In genomic region chr11:70660059-70660888, GRCh38 we compare ENCODE assay signal across 12 cellular contexts.
"Had no signal": no experiment of that assay in that cellular context is flagged by ENCODE, and none has a peak within 500 bp of the region (broad histone marks: within the 10 kb centered on the region; RNA-seq: fewer than 3 reads in every experiment).

No MANE protein-coding gene starts in this region.

- ATAC-seq: left lung; naive thymus-derived CD8-positive, alpha-beta T cell; right lobe of liver; stimulated activated naive CD8-positive, alpha-beta T cell treated with anti-CD3 and anti-CD28 coated beads, Interleukin-15, amount 100 ng/mL, for 72 hours; upper lobe of right lung had no signal

- H3K27ac Mint-ChIP-seq: activated CD4-positive, alpha-beta memory T cell treated with anti-CD3 and anti-CD28 coated beads for 36 hours; activated naive CD4-positive, alpha-beta T cell treated with anti-CD3 and anti-CD28 coated beads, Interleukin-2, amount 10 ng/mL, durations not matched to agents 7 days and 5 days; activated T-cell treated with anti-CD3 and anti-CD28 coated beads, Interleukin-2, amount 50 U/mL, for 24 hours; naive thymus-derived CD8-positive, alpha-beta T cell; stimulated activated naive CD8-positive, alpha-beta T cell treated with anti-CD3 and anti-CD28 coated beads, Interleukin-15, amount 100 ng/mL, for 72 hours had no signal

- H3K4me3 Mint-ChIP-seq: activated CD4-positive, alpha-beta memory T cell treated with anti-CD3 and anti-CD28 coated beads for 36 hours; activated naive CD4-positive, alpha-beta T cell treated with anti-CD3 and anti-CD28 coated beads, Interleukin-2, amount 10 ng/mL, durations not matched to agents 7 days and 5 days; activated T-cell treated with anti-CD3 and anti-CD28 coated beads, Interleukin-2, amount 50 U/mL, for 24 hours; naive thymus-derived CD8-positive, alpha-beta T cell; stimulated activated naive CD8-positive, alpha-beta T cell treated with anti-CD3 and anti-CD28 coated beads, Interleukin-15, amount 100 ng/mL, for 72 hours had no signal

- H3K9me3 ChIP-seq: left lung, right lobe of liver, testis, upper lobe of right lung had no signal

- H3K36me3 Mint-ChIP-seq: activated CD4-positive, alpha-beta memory T cell treated with anti-CD3 and anti-CD28 coated beads for 36 hours; activated naive CD4-positive, alpha-beta T cell treated with anti-CD3 and anti-CD28 coated beads, Interleukin-2, amount 10 ng/mL, durations not matched to agents 7 days and 5 days; naive thymus-derived CD8-positive, alpha-beta T cell had no signal

- H3K4me1 Mint-ChIP-seq: activated naive CD4-positive, alpha-beta T cell treated with anti-CD3 and anti-CD28 coated beads, Interleukin-2, amount 10 ng/mL, durations not matched to agents 7 days and 5 days had no signal

- H3K27me3 ChIP-seq: right lobe of liver, testis had no signal

- H3K36me3 ChIP-seq: left lung, right lobe of liver, upper lobe of right lung had no signal

- DNase-seq: activated CD4-positive, alpha-beta memory T cell treated with anti-CD3 and anti-CD28 coated beads for 36 hours; activated naive CD4-positive, alpha-beta T cell treated with anti-CD3 and anti-CD28 coated beads, Interleukin-2, amount 10 ng/mL, durations not matched to agents 7 days and 5 days; activated T-cell treated with anti-CD3 and anti-CD28 coated beads, Interleukin-2, amount 50 U/mL, for 24 hours; kidney; mammary epithelial cell; naive thymus-derived CD8-positive, alpha-beta T cell; right lobe of liver; stimulated activated naive CD8-positive, alpha-beta T cell treated with anti-CD3 and anti-CD28 coated beads, Interleukin-15, amount 100 ng/mL, for 72 hours; T-helper 1 cell; testis; upper lobe of right lung had no signal

- H3K27ac ChIP-seq: left lung, right lobe of liver, testis, upper lobe of right lung had no signal

- H3K4me1 ChIP-seq: upper lobe of right lung had no signal

- H3K9me3 Mint-ChIP-seq: activated CD4-positive, alpha-beta memory T cell treated with anti-CD3 and anti-CD28 coated beads for 36 hours; activated naive CD4-positive, alpha-beta T cell treated with anti-CD3 and anti-CD28 coated beads, Interleukin-2, amount 10 ng/mL, durations not matched to agents 7 days and 5 days; activated T-cell treated with anti-CD3 and anti-CD28 coated beads, Interleukin-2, amount 50 U/mL, for 24 hours; stimulated activated naive CD8-positive, alpha-beta T cell treated with anti-CD3 and anti-CD28 coated beads, Interleukin-15, amount 100 ng/mL, for 72 hours had no signal

- H3K4me3 ChIP-seq: left lung, right lobe of liver, testis, upper lobe of right lung had no signal
